In genomic region chr11:47483408-47483807, GRCh38 we compare ENCODE assay signal across 2 cellular contexts.
A peak's percentile ranks its signal among the peaks of the same experiment; 100 is the strongest.
TF ChIP-seq lines count a peak whose summit lies in the region.

No MANE protein-coding gene starts in this region.

TF ChIP-seq in IMR-90, 13 proteins besides CTCF, POLR2A, EP300 and RAD21:
- TF ChIP-seq MXI1 (IDR thresholded peaks at IDR 0.05; ENCODE audit: borderline replicate concordance, low read depth, low read length), result no peak
- 0 out of 2 replicates have a peak, but pooled peaks have one; percentile 15 for TF ChIP-seq CEBPB (IDR thresholded peaks at IDR 0.05; ENCODE audit: low read depth, low read length)

TF ChIP-seq in K562, 482 proteins besides CTCF, POLR2A, EP300 and RAD21:
- no peak for TF ChIP-seq CBX3 (IDR thresholded peaks at IDR 0.05; ENCODE audit: borderline replicate concordance in 1 of 2, low read length in 2 of 2)
- TF ChIP-seq ZKSCAN1 (IDR thresholded peaks at IDR 0.05; ENCODE audit: low read depth, low read length), result peak; percentile 90
- no peak for TF ChIP-seq ZNF830 (CRISPR knock-in tag; IDR thresholded peaks at IDR 0.05)
- no peak for TF ChIP-seq PYGO2 (tag; IDR thresholded peaks at IDR 0.05)
